8 cellular contexts compared by ENCODE assay signal in genomic region chr12:109098142-109098652, GRCh38. TPM values are rescaled to one million over a fixed set of nuclear protein-coding genes. Genes with fewer than 3 reads are reported as not detected.
DNase-seq lines count a peak whose midpoint lies in the region; ATAC-seq and TF ChIP-seq lines count a peak whose summit lies in the region.

No MANE protein-coding gene starts in this region.

- H3K4me3 ChIP-seq in iPS-18c (ENCODE audit: insufficient read depth, low read depth, low read length) (peak overlapping the region; percentile 84), smooth muscle cell (peak overlapping the region; percentile 82)

- H3K36me3 ChIP-seq in smooth muscle cell (ENCODE audit: low read depth), result peaks cover 1% of the 10 kb centered on the region

- TF ChIP-seq CTCF in smooth muscle cell (IDR thresholded peaks at IDR 0.05; ENCODE audit: borderline replicate concordance, insufficient read depth, poor library complexity, severe bottlenecking), result no peak

- H3K9me3 ChIP-seq in iPS-18c (ENCODE audit: control insufficient read depth, insufficient read depth, low read length), result no peaks in the 10 kb centered on the region
- no peaks in the 10 kb centered on the region for H3K9me3 ChIP-seq in smooth muscle cell (replicated peaks; ENCODE audit: low read depth)

- peak overlapping the region; percentile 95 for H3K4me2 ChIP-seq in smooth muscle cell

- peaks cover 4% of the 10 kb centered on the region for H4K20me1 ChIP-seq in smooth muscle cell (ENCODE audit: low read depth)

- H3K27me3 ChIP-seq in smooth muscle cell (ENCODE audit: low read depth), result no peaks in the 10 kb centered on the region

- H3K27ac Mint-ChIP-seq in IgD-negative memory B cell, result peak overlapping the region in 2 of 3 donors; percentile 83 to 91

- H3K4me1 Mint-ChIP-seq in IgD-negative memory B cell, result peaks cover 19 to 35% (median 22%) of the 10 kb centered on the region in 3 donors

- H3K4me1 ChIP-seq in smooth muscle cell (ENCODE audit: low read depth), result peaks cover 9% of the 10 kb centered on the region

- ATAC-seq in GM21619 (IDR thresholded peaks at IDR 0.05; ENCODE audit: unreplicated experiment), result peak; percentile 29

- H3F3A ChIP-seq in smooth muscle cell (ENCODE audit: low read depth), result no peaks in the 10 kb centered on the region

- no peaks in the 10 kb centered on the region for H3K27me3 Mint-ChIP-seq in IgD-negative memory B cell

- no peaks in the 10 kb centered on the region for H3K9me3 Mint-ChIP-seq in IgD-negative memory B cell

- H3K27ac ChIP-seq in smooth muscle cell (ENCODE audit: low read depth), result peak overlapping the region; percentile 59

- H3K9ac ChIP-seq in smooth muscle cell (ENCODE audit: low read depth), result peak overlapping the region; percentile 70

- peak overlapping the region; percentile 93 for H2AFZ ChIP-seq in smooth muscle cell (ENCODE audit: low read depth)

- no peaks in the 10 kb centered on the region for H3K36me3 Mint-ChIP-seq in IgD-negative memory B cell

- peak overlapping the region; percentile 84 to 95 (median 94) for H3K4me3 Mint-ChIP-seq in IgD-negative memory B cell

- H3K79me2 ChIP-seq in smooth muscle cell (ENCODE audit: low read depth), result peaks cover 21% of the 10 kb centered on the region

- DNase-seq in GM03348 (ENCODE audit: low spot score) (peak; percentile 59), astrocyte of the hippocampus (ENCODE audit: low read depth, low spot score) (peak; percentile 82), smooth muscle cell (lab: John Stamatoyannopoulos, UW; ENCODE audit: unreplicated experiment) (peak; percentile 93), NCI-H1694 treated with DMSO at 0.1 percent for 48 hours (lab: John Stamatoyannopoulos, UW) (no peak), GOT3 (lab: John Stamatoyannopoulos, UW) (no peak)

- WGBS in smooth muscle cell (ENCODE audit: low lambda C conversion rate), result 2% methylated on average over 34 of the region's 38 CpGs

RNA-seq across cellular contexts. Expression of gene UNG, which starts 0.8 kb away (rescaled TPM):
- polyA plus RNA-seq in IgD-negative memory B cell (24.6 TPM), smooth muscle cell (22.8 and 27.3 TPM in 2 replicates)
- total RNA-seq in smooth muscle cell, result 17.1 and 18.2 TPM in 2 replicates

RNA-seq across cellular contexts. Expression of gene ALKBH2, which starts 4.9 kb away (rescaled TPM):
- polyA plus RNA-seq in IgD-negative memory B cell, result 17.6 TPM
- total RNA-seq in smooth muscle cell, result 6.3 and 13.6 TPM in 2 replicates
- 17.6 and 23.3 TPM in 2 replicates for polyA plus RNA-seq in smooth muscle cell

RNA-seq across cellular contexts. Expression of gene ACACB, which starts 18.2 kb away (rescaled TPM):
- polyA plus RNA-seq in IgD-negative memory B cell, result 2.4 TPM
- 2.0 and 3.0 TPM in 2 replicates for total RNA-seq in smooth muscle cell
- 0.58 and 2.2 TPM in 2 replicates for polyA plus RNA-seq in smooth muscle cell

RNA-seq across cellular contexts. Expression of gene USP30, which starts 45.8 kb away (rescaled TPM):
- polyA plus RNA-seq in IgD-negative memory B cell, result 16.0 TPM
- 15.1 and 19.9 TPM in 2 replicates for total RNA-seq in smooth muscle cell
- polyA plus RNA-seq in smooth muscle cell, result 9.1 and 10.3 TPM in 2 replicates

Comparison
In these comparisons a context has a peak if more than half of its experiments do, and no peak if none do; other contexts are left out.
1. DNase-seq: peak in GM03348 (single experiment), astrocyte of the hippocampus (single experiment) and smooth muscle cell (single experiment); none in NCI-H1694 treated with DMSO at 0.1 percent for 48 hours (single experiment) and GOT3 (single experiment).